ENCODE assay signal across 22 cellular contexts in the genomic region with DNA sequence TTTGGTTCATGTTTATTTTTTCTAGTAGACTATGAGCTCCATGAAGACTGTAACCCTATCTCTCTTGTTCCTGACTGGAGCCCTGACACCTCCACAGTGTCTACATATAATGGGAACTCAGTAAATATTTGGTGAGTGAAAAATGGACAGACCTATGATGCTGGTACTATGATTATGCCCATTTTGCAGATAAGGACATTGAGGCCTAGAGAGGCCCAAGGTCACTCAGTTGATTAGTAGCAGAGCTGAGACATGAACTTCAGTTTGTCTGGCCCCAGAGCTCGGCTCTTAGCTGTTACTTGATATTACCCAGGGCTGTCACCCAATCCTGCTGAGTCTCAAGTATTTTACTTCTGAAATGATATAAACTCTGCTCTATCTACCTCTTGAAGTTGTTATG. TPM values are rescaled to one million over a fixed set of nuclear protein-coding genes. Genes with fewer than 3 reads are reported as not detected.
A peak's percentile ranks its signal among the peaks of the same experiment; 100 is the strongest.
DNase-seq lines count a peak whose midpoint lies in the region; ATAC-seq, FAIRE-seq and TF ChIP-seq lines count a peak whose summit lies in the region.
"Had no signal": no experiment of that assay in that cellular context is flagged by ENCODE, and none has a peak within 500 bp of the region (broad histone marks: within the 10 kb centered on the region; RNA-seq: fewer than 3 reads in every experiment).

No MANE protein-coding gene starts in this region.

- H3K9ac ChIP-seq in HepG2 (ENCODE audit: insufficient read depth, low read depth, low read length), result no peak overlapping the region
- H3K9ac ChIP-seq: BLaER1 had no signal

- peak overlapping the region; percentile 17 for H3K27ac Mint-ChIP-seq in activated T-helper 17 cell treated with anti-CD3 and anti-CD28 coated beads, Interleukin-2, amount 50 U/mL, for 72 hours
- H3K27ac Mint-ChIP-seq: CD4-positive, alpha-beta T cell; CD8-positive, alpha-beta memory T cell; GM23338 had no signal

- no peak for TF ChIP-seq EP300 in HepG2 (IDR thresholded peaks at IDR 0.05; ENCODE audit: low read depth in 2 of 2, low read length in 2 of 2)
- no peak for TF ChIP-seq EP300 in HepG2 (CRISPR knock-in tag; IDR thresholded peaks at IDR 0.05; ENCODE audit: borderline replicate concordance)

- CTCF ChIA-PET in HepG2 (lab: Yijun Ruan, JAX; ENCODE audit: low intra/inter-chr PET ratio, low total read pairs), result interaction anchor here (1.4 kb wide), 1 partner anchor 40 kb away, joined by 4 read pairs; no protein-coding TSS in a partner anchor

- in situ Hi-C loops in HepG2 (cut with HindIII; ENCODE audit: extremely low pct_ligation_motif_present, low pct_unique_long_range_greater_than_20kb), result no loop called here

- H3K4me2 ChIP-seq in HepG2 (ENCODE audit: low read depth, low read length), result peak overlapping the region; percentile 70; the same call in 1 of the 2 replicates
- H3K4me2 ChIP-seq: GM23338 had no signal

- H3K36me3 Mint-ChIP-seq in activated T-helper 17 cell treated with anti-CD3 and anti-CD28 coated beads, Interleukin-2, amount 50 U/mL, for 72 hours (ENCODE audit: low read depth), result no peaks in the 10 kb centered on the region

- POLR2A ChIA-PET in HepG2 (lab: Yijun Ruan, JAX), result interaction anchor here (1.3 to 1.7 kb wide), 2 partner anchors 10 kb away, joined by 3 to 6 read pairs; no protein-coding TSS in a partner anchor

- WGBS in HepG2 (ENCODE audit: low lambda C conversion rate), result 8% methylated on average over 1 of the region's 1 CpG
- WGBS in right lobe of liver (ENCODE audit: insufficient coverage, low coverage, low lambda C conversion rate, missing lambda C conversion rate), result 100% methylated on average over 1 of the region's 1 CpG
- WGBS in prostate gland, result 86% methylated on average over 1 of the region's 1 CpG

- no peaks in the 10 kb centered on the region for H3K27me3 Mint-ChIP-seq in activated T-helper 17 cell treated with anti-CD3 and anti-CD28 coated beads, Interleukin-2, amount 50 U/mL, for 72 hours
- H3K27me3 Mint-ChIP-seq: B cell; CD4-positive, alpha-beta T cell; CD8-positive, alpha-beta memory T cell had no signal

- no peak overlapping the region for H2AFZ ChIP-seq in HepG2 (ENCODE audit: low read length)

- H3K4me1 ChIP-seq in HepG2 (ENCODE audit: insufficient read depth, low read length), result peaks cover 73% of the 10 kb centered on the region
- H3K4me1 ChIP-seq in right lobe of liver, result peaks cover 0 to 22% (median 3%) of the 10 kb centered on the region in 4 donors
- peaks cover 14% of the 10 kb centered on the region for H3K4me1 ChIP-seq in foreskin keratinocyte
- no peaks in the 10 kb centered on the region for H3K4me1 ChIP-seq in prostate gland (replicated peaks)
- peaks cover 0 to 14% of the 10 kb centered on the region in 2 donors for H3K4me1 ChIP-seq in left lung

- H3K27me3 ChIP-seq in HepG2 (ENCODE audit: control insufficient read depth in 1 of 2, insufficient read depth in 2 of 2, low read length in 2 of 2), result peaks cover 0 to 4% of the 10 kb centered on the region in 2 experiments; a peak in 2 of 5 replicates
- no peaks in the 10 kb centered on the region for H3K27me3 ChIP-seq in right lobe of liver
- H3K27me3 ChIP-seq in foreskin keratinocyte, result no peaks in the 10 kb centered on the region
- H3K27me3 ChIP-seq in prostate gland (replicated peaks; ENCODE audit: insufficient read depth), result no peaks in the 10 kb centered on the region
- H3K27me3 ChIP-seq in left lung, result no peaks in the 10 kb centered on the region

- H4K20me1 ChIP-seq in HepG2 (ENCODE audit: insufficient read depth, low read length), result no peaks in the 10 kb centered on the region
- H4K20me1 ChIP-seq: BLaER1 had no signal

- H3K4me1 Mint-ChIP-seq in activated T-helper 17 cell treated with anti-CD3 and anti-CD28 coated beads, Interleukin-2, amount 50 U/mL, for 72 hours, result peaks cover 19% of the 10 kb centered on the region

- no peaks in the 10 kb centered on the region for H3K9me3 ChIP-seq in HepG2 (ENCODE audit: low read length)
- no peaks in the 10 kb centered on the region for H3K9me3 ChIP-seq in right lobe of liver
- no peaks in the 10 kb centered on the region for H3K9me3 ChIP-seq in prostate gland
- H3K9me3 ChIP-seq in left lung, result no peaks in the 10 kb centered on the region
- H3K9me3 ChIP-seq: BLaER1 had no signal

- H3K4me3 ChIP-seq in HepG2 (replicated peaks in 1 of 3; ENCODE audit: insufficient read depth in 1 of 3, low read depth in 2 of 3, low read length in 3 of 3) (no peak overlapping the region), right lobe of liver (no peak overlapping the region), prostate gland (peak overlapping the region in 1 of 2 donors; percentile 29), left lung (no peak overlapping the region)
- H3K4me3 ChIP-seq: BLaER1, GM12878, GM23338 had no signal

- no peak overlapping the region for H3K4me3 Mint-ChIP-seq in activated T-helper 17 cell treated with anti-CD3 and anti-CD28 coated beads, Interleukin-2, amount 50 U/mL, for 72 hours
- H3K4me3 Mint-ChIP-seq: B cell; CD14-positive monocyte; CD4-positive, alpha-beta T cell; CD8-positive, alpha-beta memory T cell; GM23338 had no signal

- TF ChIP-seq POLR2A in HepG2 (IDR thresholded peaks at IDR 0.05; ENCODE audit: insufficient read depth in 1 of 2, low read depth in 2 of 2, low read length in 2 of 2) (no peak), right lobe of liver (IDR thresholded peaks at IDR 0.05) (no peak), prostate gland (IDR thresholded peaks at IDR 0.05) (no peak)

- H3K9me3 Mint-ChIP-seq in activated T-helper 17 cell treated with anti-CD3 and anti-CD28 coated beads, Interleukin-2, amount 50 U/mL, for 72 hours, result no peaks in the 10 kb centered on the region
- H3K9me3 Mint-ChIP-seq: CD8-positive, alpha-beta memory T cell; GM23338 had no signal

- TF ChIP-seq CTCF in HepG2 (CRISPR knock-in tag; IDR thresholded peaks at IDR 0.05) (no peak), right lobe of liver (IDR thresholded peaks at IDR 0.05) (no peak), foreskin keratinocyte (conservative IDR thresholded peaks at IDR 0.05) (no peak), prostate gland (IDR thresholded peaks at IDR 0.05) (no peak), left lung (IDR thresholded peaks at IDR 0.05) (no peak)

- intact Hi-C loops in HepG2 (cut with micrococcal nuclease; ENCODE audit: unreplicated experiment) (loop anchor here (1.0 kb wide), 1 partner anchor 40 kb away; no protein-coding TSS in a partner anchor), right lobe of liver (cut with DNase I) (no loop called here), prostate gland (cut with DNase I) (no loop called here), left lung (cut with DNase I) (no loop called here)

- no TSS peak for BruUV-seq in HepG2 (replicated peaks; lab: Mats Ljungman, UMichigan)

- H3K79me2 ChIP-seq in HepG2 (ENCODE audit: insufficient read depth, low read length), result no peaks in the 10 kb centered on the region

- FAIRE-seq in HepG2 (lab: Jason Lieb, UNC), result no peak
- FAIRE-seq: D721Med, GM12878 had no signal

- DNase-seq in HepG2 (ENCODE audit: low spot score) (no peak), right lobe of liver (no peak), foreskin keratinocyte (no peak), prostate gland (ENCODE audit: low spot score) (no peak), occipital lobe (lab: John Stamatoyannopoulos, UW) (no peak), left lung (no peak)
- DNase-seq: CD4-positive, alpha-beta T cell; CD8-positive, alpha-beta memory T cell; DMS 273 treated with DMSO at 0.1 percent for 48 hours; DMS79; EL; GDM1; H7; HCEC 1CT had no signal

- ATAC-seq in HepG2 (no peak), right lobe of liver (no peak), foreskin keratinocyte (no peak), HG03457 (IDR thresholded peaks at IDR 0.05; ENCODE audit: unreplicated experiment) (no peak), left lung (no peak)
- ATAC-seq in activated T-helper 17 cell treated with anti-CD3 and anti-CD28 coated beads, Interleukin-2, amount 50 U/mL, for 72 hours (replicated peaks), result no peak
- ATAC-seq: GM12878, GM23338 had no signal

- H3K36me3 ChIP-seq in HepG2 (replicated peaks in 1 of 2; ENCODE audit: control insufficient read depth in 1 of 2, insufficient read depth in 2 of 2, low read length in 2 of 2) (no peaks in the 10 kb centered on the region), right lobe of liver (no peaks in the 10 kb centered on the region), prostate gland (no peaks in the 10 kb centered on the region), left lung (no peaks in the 10 kb centered on the region)
- H3K36me3 ChIP-seq: BLaER1 had no signal

- no peak for TF ChIP-seq RAD21 in HepG2 (CRISPR knock-in tag; IDR thresholded peaks at IDR 0.05)

- H3K27ac ChIP-seq in HepG2 (ENCODE audit: extremely low read length, insufficient read depth, low read length), result no peak overlapping the region
- no peak overlapping the region for H3K27ac ChIP-seq in right lobe of liver
- H3K27ac ChIP-seq in foreskin keratinocyte, result peak overlapping the region; percentile 88
- peak overlapping the region; percentile 87 to 90 for H3K27ac ChIP-seq in prostate gland
- no peak overlapping the region for H3K27ac ChIP-seq in left lung

RNA-seq across cellular contexts. Expression of a gene that starts 5.5 kb away (rescaled TPM):
- 0.11 and 0.31 TPM in 2 replicates for total RNA-seq in HepG2 (2016; rRNA removed; fragmentation: Illumina TruSeq; extraction: Trizol)
- 0.18 TPM in 1 of 2 replicates, not detected in the other for total RNA-seq in HepG2 (2016; cell fraction: cytosol; rRNA removed; fragmentation: Illumina TruSeq; extraction: Trizol; ENCODE audit: low read depth)
- 0.07 and 0.26 TPM in 2 replicates for total RNA-seq in HepG2 (2016; cell fraction: insoluble cytoplasmic fraction; rRNA removed; fragmentation: Illumina TruSeq; extraction: Trizol)
- 0.14 and 0.15 TPM in 2 replicates for total RNA-seq in HepG2 (2016; cell fraction: membrane; rRNA removed; fragmentation: Illumina TruSeq; extraction: Trizol)
- total RNA-seq in HepG2 (2016; cell fraction: nucleus; rRNA removed; fragmentation: Illumina TruSeq; extraction: Trizol), result 0.34 and 0.50 TPM in 2 replicates
- 2.4 and 2.9 TPM in 2 replicates for polyA plus RNA-seq in HepG2 (2011; rRNA removed)
- polyA plus RNA-seq in HepG2 (2011; cell fraction: cytosol; rRNA removed), result 1.3 and 1.4 TPM in 2 replicates
- polyA plus RNA-seq in HepG2 (2011; cell fraction: nucleus; rRNA removed), result 9.6 and 10.2 TPM in 2 replicates
- polyA plus RNA-seq in HepG2 (2012), result 2.4 and 3.5 TPM in 2 replicates
- polyA plus RNA-seq in HepG2 (2016; cell fraction: cytosol; fragmentation: Illumina TruSeq; extraction: Trizol; ENCODE audit: low read depth), result 0.06 and 0.17 TPM in 2 replicates
- 0.33 and 0.35 TPM in 2 replicates for polyA plus RNA-seq in HepG2 (2016; cell fraction: insoluble cytoplasmic fraction; fragmentation: Illumina TruSeq; extraction: Trizol; ENCODE audit: low read depth)
- polyA plus RNA-seq in HepG2 (2016; cell fraction: membrane; fragmentation: Illumina TruSeq; extraction: Trizol; ENCODE audit: low read depth), result 0.15 and 0.24 TPM in 2 replicates
- polyA plus RNA-seq in HepG2 (2016; cell fraction: nucleus; fragmentation: Illumina TruSeq; extraction: Trizol; ENCODE audit: insufficient read depth, low read depth), result 0.92 and 1.5 TPM in 2 replicates
- 1.9 and 2.0 TPM in 2 replicates for polyA minus RNA-seq in HepG2 (2011; rRNA and poly(A)+ RNA removed; ENCODE audit: low replicate concordance)
- polyA minus RNA-seq in HepG2 (2011; cell fraction: cytosol; rRNA and poly(A)+ RNA removed), result 0.70 and 0.89 TPM in 2 replicates
- 3.9 and 4.8 TPM in 2 replicates for polyA minus RNA-seq in HepG2 (2011; cell fraction: nucleus; rRNA and poly(A)+ RNA removed)
- 1 to 10 TPM in 5 of 6 experiments, under 1 TPM in 1; 0.26 to 4.7 (median 2.0) TPM for total RNA-seq in right lobe of liver
- 1 to 10 TPM in 1 of 2 donors, under 1 TPM in 1; 0.63 to 1.7 TPM for total RNA-seq in activated T-helper 17 cell treated with anti-CD3 and anti-CD28 coated beads, Interleukin-2, amount 50 U/mL, for 72 hours
- 0.24 and 0.32 TPM in 2 replicates for total RNA-seq in foreskin keratinocyte
- 0.20 and 0.27 TPM in 2 replicates for polyA plus RNA-seq in foreskin keratinocyte
- 10 to 100 TPM in 1 of 2 donors, 1 to 10 TPM in 1; 6.2 to 13.7 TPM for total RNA-seq in prostate gland
- 0.16 TPM for total RNA-seq in occipital lobe
- 1 to 10 TPM in 1 of 2 donors, under 1 TPM in 1; 0.47 to 3.5 TPM for total RNA-seq in left lung
- polyA plus RNA-seq: CD14-positive monocyte had no signal

RNA-seq across cellular contexts. Expression of a gene that starts 16.9 kb away (rescaled TPM):
- 25.3 and 26.9 TPM in 2 replicates for total RNA-seq in HepG2 (2016; rRNA removed; fragmentation: Illumina TruSeq; extraction: Trizol)
- 5.2 and 7.0 TPM in 2 replicates for total RNA-seq in HepG2 (2016; cell fraction: cytosol; rRNA removed; fragmentation: Illumina TruSeq; extraction: Trizol; ENCODE audit: low read depth)
- 25.0 and 27.0 TPM in 2 replicates for total RNA-seq in HepG2 (2016; cell fraction: insoluble cytoplasmic fraction; rRNA removed; fragmentation: Illumina TruSeq; extraction: Trizol)
- total RNA-seq in HepG2 (2016; cell fraction: membrane; rRNA removed; fragmentation: Illumina TruSeq; extraction: Trizol), result 11.5 and 12.6 TPM in 2 replicates
- 30.2 and 35.1 TPM in 2 replicates for total RNA-seq in HepG2 (2016; cell fraction: nucleus; rRNA removed; fragmentation: Illumina TruSeq; extraction: Trizol)
- polyA plus RNA-seq in HepG2 (2011; rRNA removed), result 13.7 and 14.9 TPM in 2 replicates
- 4.8 and 4.9 TPM in 2 replicates for polyA plus RNA-seq in HepG2 (2011; cell fraction: cytosol; rRNA removed)
- polyA plus RNA-seq in HepG2 (2011; cell fraction: nucleus; rRNA removed), result 22.5 and 26.7 TPM in 2 replicates
- polyA plus RNA-seq in HepG2 (2012), result 10.8 and 12.2 TPM in 2 replicates
- polyA plus RNA-seq in HepG2 (2016; cell fraction: cytosol; fragmentation: Illumina TruSeq; extraction: Trizol; ENCODE audit: low read depth), result 1.9 and 2.1 TPM in 2 replicates
- 21.7 and 24.1 TPM in 2 replicates for polyA plus RNA-seq in HepG2 (2016; cell fraction: insoluble cytoplasmic fraction; fragmentation: Illumina TruSeq; extraction: Trizol; ENCODE audit: low read depth)
- polyA plus RNA-seq in HepG2 (2016; cell fraction: membrane; fragmentation: Illumina TruSeq; extraction: Trizol; ENCODE audit: low read depth), result 4.6 and 5.5 TPM in 2 replicates
- polyA plus RNA-seq in HepG2 (2016; cell fraction: nucleus; fragmentation: Illumina TruSeq; extraction: Trizol; ENCODE audit: insufficient read depth, low read depth), result 43.7 and 51.7 TPM in 2 replicates
- polyA minus RNA-seq in HepG2 (2011; rRNA and poly(A)+ RNA removed; ENCODE audit: low replicate concordance), result 6.9 and 16.7 TPM in 2 replicates
- polyA minus RNA-seq in HepG2 (2011; cell fraction: cytosol; rRNA and poly(A)+ RNA removed), result 4.8 and 6.9 TPM in 2 replicates
- polyA minus RNA-seq in HepG2 (2011; cell fraction: nucleus; rRNA and poly(A)+ RNA removed), result 32.4 and 39.8 TPM in 2 replicates
- 10 to 100 TPM; 16.9 to 26.1 (median 25.3) TPM for total RNA-seq in right lobe of liver
- total RNA-seq in activated T-helper 17 cell treated with anti-CD3 and anti-CD28 coated beads, Interleukin-2, amount 50 U/mL, for 72 hours, result 10 to 100 TPM; 38.4 to 44.4 TPM
- 24.0 and 26.5 TPM in 2 replicates for total RNA-seq in foreskin keratinocyte
- polyA plus RNA-seq in foreskin keratinocyte, result 13.1 and 16.9 TPM in 2 replicates
- 10 to 100 TPM; 20.6 to 34.0 TPM for total RNA-seq in prostate gland
- 29.0 TPM for total RNA-seq in occipital lobe
- 10 to 100 TPM; 29.9 to 47.9 TPM for total RNA-seq in left lung

RNA-seq across cellular contexts. Expression of a gene that starts 17.1 kb away (rescaled TPM):
- total RNA-seq in HepG2 (2016; rRNA removed; fragmentation: Illumina TruSeq; extraction: Trizol) (10.3 and 10.8 TPM in 2 replicates), right lobe of liver (10 to 100 TPM in 4 of 6 experiments, 1 to 10 TPM in 2; 7.1 to 16.8 (median 11.5) TPM), foreskin keratinocyte (8.8 and 10.6 TPM in 2 replicates), prostate gland (10 to 100 TPM; 60.8 to 91.3 TPM), occipital lobe (23.7 TPM), left lung (10 to 100 TPM; 21.2 to 35.4 TPM)
- total RNA-seq in HepG2 (2016; cell fraction: cytosol; rRNA removed; fragmentation: Illumina TruSeq; extraction: Trizol; ENCODE audit: low read depth), result 1.7 and 3.1 TPM in 2 replicates
- total RNA-seq in HepG2 (2016; cell fraction: insoluble cytoplasmic fraction; rRNA removed; fragmentation: Illumina TruSeq; extraction: Trizol), result 9.7 and 10.0 TPM in 2 replicates
- total RNA-seq in HepG2 (2016; cell fraction: membrane; rRNA removed; fragmentation: Illumina TruSeq; extraction: Trizol), result 3.2 and 3.8 TPM in 2 replicates
- total RNA-seq in HepG2 (2016; cell fraction: nucleus; rRNA removed; fragmentation: Illumina TruSeq; extraction: Trizol), result 13.1 and 17.6 TPM in 2 replicates
- polyA plus RNA-seq in HepG2 (2011; rRNA removed) (9.1 and 10.1 TPM in 2 replicates), foreskin keratinocyte (5.6 and 5.8 TPM in 2 replicates)
- 6.0 and 7.1 TPM in 2 replicates for polyA plus RNA-seq in HepG2 (2011; cell fraction: cytosol; rRNA removed)
- 39.5 and 68.7 TPM in 2 replicates for polyA plus RNA-seq in HepG2 (2011; cell fraction: nucleus; rRNA removed)
- 8.5 and 8.9 TPM in 2 replicates for polyA plus RNA-seq in HepG2 (2012)
- polyA plus RNA-seq in HepG2 (2016; cell fraction: cytosol; fragmentation: Illumina TruSeq; extraction: Trizol; ENCODE audit: low read depth), result 1.0 and 2.0 TPM in 2 replicates
- polyA plus RNA-seq in HepG2 (2016; cell fraction: insoluble cytoplasmic fraction; fragmentation: Illumina TruSeq; extraction: Trizol; ENCODE audit: low read depth), result 6.8 and 7.9 TPM in 2 replicates
- 1.5 and 2.2 TPM in 2 replicates for polyA plus RNA-seq in HepG2 (2016; cell fraction: membrane; fragmentation: Illumina TruSeq; extraction: Trizol; ENCODE audit: low read depth)
- polyA plus RNA-seq in HepG2 (2016; cell fraction: nucleus; fragmentation: Illumina TruSeq; extraction: Trizol; ENCODE audit: insufficient read depth, low read depth), result 31.1 and 32.0 TPM in 2 replicates
- polyA minus RNA-seq in HepG2 (2011; rRNA and poly(A)+ RNA removed; ENCODE audit: low replicate concordance), result 44.2 and 53.6 TPM in 2 replicates
- 4.7 and 7.2 TPM in 2 replicates for polyA minus RNA-seq in HepG2 (2011; cell fraction: cytosol; rRNA and poly(A)+ RNA removed)
- polyA minus RNA-seq in HepG2 (2011; cell fraction: nucleus; rRNA and poly(A)+ RNA removed), result 22.0 and 30.6 TPM in 2 replicates
- total RNA-seq in activated T-helper 17 cell treated with anti-CD3 and anti-CD28 coated beads, Interleukin-2, amount 50 U/mL, for 72 hours, result 10 to 100 TPM; 19.3 to 33.4 TPM

Comparison
In these comparisons a context has a peak if more than half of its experiments do, and no peak if none do; other contexts are left out.
1. H3K27ac ChIP-seq: peak in foreskin keratinocyte (single experiment) and prostate gland (2 of 2); none in HepG2 (single experiment), right lobe of liver (0 of 3) and left lung (0 of 2).